25 cellular contexts compared by ENCODE assay signal in genomic region chr11:11252403-11252802, GRCh38.
A peak's percentile ranks its signal among the peaks of the same experiment; 100 is the strongest.
DNase-seq lines count a peak whose midpoint lies in the region; ATAC-seq, FAIRE-seq and TF ChIP-seq lines count a peak whose summit lies in the region.
"Had no signal": no experiment of that assay in that cellular context is flagged by ENCODE, and none has a peak within 500 bp of the region (broad histone marks: within the 10 kb centered on the region; RNA-seq: fewer than 3 reads in every experiment).

No MANE protein-coding gene starts in this region.

- H3K27me3 Mint-ChIP-seq in activated CD8-positive, alpha-beta memory T cell treated with anti-CD3 and anti-CD28 coated beads, Interleukin-2, amount 10 ng/mL, durations not matched to agents 7 days and 5 days, result peaks cover 10% of the 10 kb centered on the region
- H3K27me3 Mint-ChIP-seq: stimulated activated memory B cell treated with anti-CD40 and anti-IgM and Interleukin-4, amounts not matched to agents 10 μg/mL and 1 μg/mL and 100 μg/mL, for 72 hours had no signal

- H3K36me3 ChIP-seq in MM.1S (replicated peaks; ENCODE audit: insufficient read depth, low read length) (no peaks in the 10 kb centered on the region), GM12878 (ENCODE audit: control insufficient read depth in 2 of 2, insufficient read depth in 2 of 2, low read length in 1 of 2) (no peaks in the 10 kb centered on the region), mesendoderm (ENCODE audit: control insufficient read depth, insufficient read depth, low read length) (no peaks in the 10 kb centered on the region)
- H3K36me3 ChIP-seq: adrenal gland, esophagus muscularis mucosa, gastrocnemius medialis, suprapubic skin had no signal

- H3K18ac ChIP-seq in mesendoderm (ENCODE audit: low read length), result no peak overlapping the region

- H3K9me3 ChIP-seq in MM.1S (replicated peaks; ENCODE audit: insufficient read depth, low read length) (no peaks in the 10 kb centered on the region), GM12878 (replicated peaks; ENCODE audit: control insufficient read depth, insufficient read depth, low read length) (no peaks in the 10 kb centered on the region; the same call in 2 of the 3 replicates), right cardiac atrium (ENCODE audit: control insufficient read depth, low read length) (no peaks in the 10 kb centered on the region)
- H3K9me3 ChIP-seq: adrenal gland, esophagus muscularis mucosa, gastrocnemius medialis, suprapubic skin had no signal

- no peak overlapping the region for H4K8ac ChIP-seq in mesendoderm (ENCODE audit: low read depth, low read length)

- peak overlapping the region; percentile 22; the same call in 1 of the 2 replicates for H3K9ac ChIP-seq in MM.1S (ENCODE audit: low read length)
- H3K9ac ChIP-seq in GM12878 (ENCODE audit: control insufficient read depth, insufficient read depth, low read length), result no peak overlapping the region
- H3K9ac ChIP-seq in mesendoderm (ENCODE audit: low read length), result no peak overlapping the region
- H3K9ac ChIP-seq: KMS-11 had no signal

- H4K20me1 ChIP-seq in MM.1S (ENCODE audit: insufficient read depth, low read length) (no peaks in the 10 kb centered on the region), GM12878 (ENCODE audit: control insufficient read depth, insufficient read depth) (no peaks in the 10 kb centered on the region)

- no peak for ATAC-seq in GM12878
- ATAC-seq in activated CD8-positive, alpha-beta memory T cell treated with anti-CD3 and anti-CD28 coated beads, Interleukin-2, amount 10 ng/mL, durations not matched to agents 7 days and 5 days, result no peak
- no peak for ATAC-seq in right cardiac atrium
- ATAC-seq: activated CD8-positive, alpha-beta T cell treated with anti-CD3 and anti-CD28 coated beads for 36 hours; gastrocnemius medialis; PC-3; stimulated activated memory B cell treated with anti-CD40 and anti-IgM and Interleukin-4, amounts not matched to agents 10 μg/mL and 1 μg/mL and 100 μg/mL, for 72 hours had no signal

- H3K27ac Mint-ChIP-seq in activated CD8-positive, alpha-beta memory T cell treated with anti-CD3 and anti-CD28 coated beads, Interleukin-2, amount 10 ng/mL, durations not matched to agents 7 days and 5 days, result no peak overlapping the region
- H3K27ac Mint-ChIP-seq: activated CD8-positive, alpha-beta T cell treated with anti-CD3 and anti-CD28 coated beads for 36 hours; stimulated activated memory B cell treated with anti-CD40 and anti-IgM and Interleukin-4, amounts not matched to agents 10 μg/mL and 1 μg/mL and 100 μg/mL, for 72 hours had no signal

- no peak for FAIRE-seq in GM12878 (lab: Jason Lieb, UNC)
- FAIRE-seq: colon, kidney, TTC549 had no signal

- no peak for TF ChIP-seq POLR2A in GM12878 (IDR thresholded peaks at IDR 0.05; ENCODE audit: low read depth, low read length)

- H3K27me3 ChIP-seq in MM.1S (replicated peaks; ENCODE audit: insufficient read depth, low read length) (no peaks in the 10 kb centered on the region), GM12878 (replicated peaks in 1 of 2; ENCODE audit: control insufficient read depth in 2 of 2, insufficient read depth in 2 of 2, low read length in 1 of 2) (no peaks in the 10 kb centered on the region), mesendoderm (ENCODE audit: insufficient read depth, low read length, poor library complexity) (no peaks in the 10 kb centered on the region), right cardiac atrium (ENCODE audit: control insufficient read depth, insufficient read depth) (no peaks in the 10 kb centered on the region)
- H3K27me3 ChIP-seq: adrenal gland, esophagus muscularis mucosa, gastrocnemius medialis, suprapubic skin had no signal

- H3K79me1 ChIP-seq in mesendoderm (ENCODE audit: low read length), result no peaks in the 10 kb centered on the region

- TF ChIP-seq EP300 in GM12878 (IDR thresholded peaks at IDR 0.05; ENCODE audit: borderline replicate concordance in 1 of 2, control insufficient read depth in 1 of 2, low read depth in 2 of 2, low read length in 2 of 2), result no peak

- 38% methylated on average over 6 of the region's 6 CpGs for WGBS in GM12878 (ENCODE audit: insufficient coverage, insufficient replicate concordance, low lambda C conversion rate, missing lambda C conversion rate)
- WGBS in mesendoderm (ENCODE audit: extremely low coverage, insufficient coverage, low lambda C conversion rate), result no CpG with 5 or more reads among the region's 6 CpGs
- 84% methylated on average over 6 of the region's 6 CpGs for whole genome bisulfite sequencing in right cardiac atrium

- no peak for TF ChIP-seq CTCF in MM.1S (IDR thresholded peaks at IDR 0.05; ENCODE audit: low read length)
- TF ChIP-seq CTCF in GM12878 (IDR thresholded peaks at IDR 0.05 in 2 of 3, conservative IDR thresholded peaks at IDR 0.05 in 1 of 3; ENCODE audit: control insufficient read depth in 2 of 3, extremely low read depth in 1 of 3, insufficient read depth in 1 of 3, low read depth in 3 of 3, low read length in 3 of 3), result no peak

- H2AK5ac ChIP-seq in mesendoderm (ENCODE audit: low read length), result no peak overlapping the region

- no peaks in the 10 kb centered on the region for H3K9me2 ChIP-seq in MM.1S (replicated peaks; ENCODE audit: insufficient read depth, low read length)

- H3K4me3 Mint-ChIP-seq in activated CD8-positive, alpha-beta memory T cell treated with anti-CD3 and anti-CD28 coated beads, Interleukin-2, amount 10 ng/mL, durations not matched to agents 7 days and 5 days, result no peak overlapping the region
- H3K4me3 Mint-ChIP-seq: activated CD8-positive, alpha-beta T cell treated with anti-CD3 and anti-CD28 coated beads for 36 hours; stimulated activated memory B cell treated with anti-CD40 and anti-IgM and Interleukin-4, amounts not matched to agents 10 μg/mL and 1 μg/mL and 100 μg/mL, for 72 hours had no signal

- no peak overlapping the region for H4K5ac ChIP-seq in mesendoderm (ENCODE audit: low read length)

- H3K4me3 ChIP-seq in MM.1S (ENCODE audit: low read length), result no peak overlapping the region
- H3K4me3 ChIP-seq in GM12878, result no peak overlapping the region
- H3K4me3 ChIP-seq in mesendoderm (ENCODE audit: low read length), result no peak overlapping the region
- no peak overlapping the region for H3K4me3 ChIP-seq in right cardiac atrium (ENCODE audit: low read length)
- H3K4me3 ChIP-seq: adrenal gland, esophagus muscularis mucosa, gastrocnemius medialis, smooth muscle cell, suprapubic skin had no signal

- H2AFZ ChIP-seq in MM.1S (ENCODE audit: low read length), result peak overlapping the region; percentile 59
- no peak overlapping the region for H2AFZ ChIP-seq in GM12878 (ENCODE audit: control insufficient read depth, low read depth, low read length)

- in situ Hi-C loops in GM12878 (cut with MboI), result no loop called here

- no peaks in the 10 kb centered on the region for H3K9me3 Mint-ChIP-seq in activated CD8-positive, alpha-beta memory T cell treated with anti-CD3 and anti-CD28 coated beads, Interleukin-2, amount 10 ng/mL, durations not matched to agents 7 days and 5 days (ENCODE audit: low read depth)
- H3K9me3 Mint-ChIP-seq: activated CD8-positive, alpha-beta T cell treated with anti-CD3 and anti-CD28 coated beads for 36 hours; stimulated activated memory B cell treated with anti-CD40 and anti-IgM and Interleukin-4, amounts not matched to agents 10 μg/mL and 1 μg/mL and 100 μg/mL, for 72 hours had no signal

- H3K4me2 ChIP-seq in MM.1S (ENCODE audit: low read depth, low read length) (peak overlapping the region; percentile 39; the same call in 1 of the 2 replicates), GM12878 (ENCODE audit: control insufficient read depth, insufficient read depth) (no peak overlapping the region), mesendoderm (ENCODE audit: low read length) (no peak overlapping the region)
- H3K4me2 ChIP-seq: KMS-11, smooth muscle cell had no signal

- H2BK5ac ChIP-seq in mesendoderm (ENCODE audit: low read length), result no peak overlapping the region

- H3K4me1 ChIP-seq in MM.1S (ENCODE audit: low read length), result peaks cover 34% of the 10 kb centered on the region
- H3K4me1 ChIP-seq in GM12878 (ENCODE audit: control insufficient read depth, insufficient read depth, low read length), result peaks cover 4% of the 10 kb centered on the region; the same call in 1 of the 2 replicates
- H3K4me1 ChIP-seq in mesendoderm (ENCODE audit: control insufficient read depth, low read depth, low read length), result no peaks in the 10 kb centered on the region
- H3K4me1 ChIP-seq in right cardiac atrium (ENCODE audit: control insufficient read depth, insufficient read depth, low read length), result no peaks in the 10 kb centered on the region
- H3K4me1 ChIP-seq: adrenal gland, esophagus muscularis mucosa, gastrocnemius medialis, suprapubic skin had no signal

- peak overlapping the region; percentile 74 for H3K27ac ChIP-seq in MM.1S (ENCODE audit: low read length)
- no peak overlapping the region for H3K27ac ChIP-seq in GM12878 (ENCODE audit: control insufficient read depth, insufficient read depth)
- H3K27ac ChIP-seq in mesendoderm (ENCODE audit: low read depth, low read length), result no peak overlapping the region
- no peak overlapping the region for H3K27ac ChIP-seq in right cardiac atrium (ENCODE audit: low read length)
- H3K27ac ChIP-seq: adrenal gland, esophagus muscularis mucosa, gastrocnemius medialis, KMS-11, suprapubic skin had no signal

- H3K4me1 Mint-ChIP-seq in activated CD8-positive, alpha-beta memory T cell treated with anti-CD3 and anti-CD28 coated beads, Interleukin-2, amount 10 ng/mL, durations not matched to agents 7 days and 5 days, result no peaks in the 10 kb centered on the region

- no peak for TF ChIP-seq RAD21 in GM12878 (IDR thresholded peaks at IDR 0.05; ENCODE audit: insufficient read depth, low read depth, low read length)

- no peak overlapping the region for H2BK15ac ChIP-seq in mesendoderm (replicated peaks; ENCODE audit: low read depth)

- peaks cover 23% of the 10 kb centered on the region for H3F3A ChIP-seq in MM.1S (ENCODE audit: insufficient read depth, low read length)

- DNase-seq in DMS53 (lab: John Stamatoyannopoulos, UW), result peak; percentile 98
- DNase-seq in MM.1S, result peak; percentile 94
- peak; percentile 60 for DNase-seq in NCI-H345 treated with DMSO at 0.1 percent for 48 hours (lab: John Stamatoyannopoulos, UW; ENCODE audit: unreplicated experiment)
- DNase-seq in GM12878 (ENCODE audit: low read depth, low spot score), result no peak
- DNase-seq in activated CD8-positive, alpha-beta memory T cell treated with anti-CD3 and anti-CD28 coated beads, Interleukin-2, amount 10 ng/mL, durations not matched to agents 7 days and 5 days, result no peak
- DNase-seq in mesendoderm, result no peak
- DNase-seq in right cardiac atrium, result no peak
- DNase-seq: activated CD4-positive, CD25-positive, alpha-beta regulatory T cell treated with anti-CD3 and anti-CD28 coated beads, Interleukin-2, amount 50 U/mL, for 72 hours; activated CD8-positive, alpha-beta T cell treated with anti-CD3 and anti-CD28 coated beads for 36 hours; adrenal gland; DND-41; effector memory CD4-positive, alpha-beta T cell; gastrocnemius medialis; kidney; NCI-H1048; nucleus accumbens; PC-3; T-helper 1 cell had no signal

- intact Hi-C loops in GM12878 (cut with micrococcal nuclease; ENCODE audit: unreplicated experiment), result no loop called here
- intact Hi-C loops in right cardiac atrium (cut with DNase I), result no loop called here

- POLR2A ChIA-PET in GM12878 (lab: Charles Lee), result no interaction called here

- no peak overlapping the region for H3K23ac ChIP-seq in mesendoderm (ENCODE audit: low read length)

- H3K79me2 ChIP-seq in MM.1S (ENCODE audit: low read length) (no peaks in the 10 kb centered on the region), GM12878 (ENCODE audit: control insufficient read depth, insufficient read depth, low read length) (no peaks in the 10 kb centered on the region), mesendoderm (ENCODE audit: control insufficient read depth, insufficient read depth, low read length) (no peaks in the 10 kb centered on the region)

- BruUV-seq in GM12878 (replicated peaks; lab: Mats Ljungman, UMichigan), result no TSS peak

- H3K36me3 Mint-ChIP-seq in activated CD8-positive, alpha-beta memory T cell treated with anti-CD3 and anti-CD28 coated beads, Interleukin-2, amount 10 ng/mL, durations not matched to agents 7 days and 5 days, result no peaks in the 10 kb centered on the region
- H3K36me3 Mint-ChIP-seq: stimulated activated memory B cell treated with anti-CD40 and anti-IgM and Interleukin-4, amounts not matched to agents 10 μg/mL and 1 μg/mL and 100 μg/mL, for 72 hours had no signal

- H3K56ac ChIP-seq in mesendoderm (ENCODE audit: low read length), result no peak overlapping the region

- no peak overlapping the region for H3K4ac ChIP-seq in mesendoderm (ENCODE audit: low read depth, low read length)

- RAD21 ChIA-PET in GM12878 (lab: Charles Lee; ENCODE audit: unreplicated experiment), result no interaction called here

- CTCF ChIA-PET in GM12878 (lab: Yijun Ruan, JAX), result interaction anchor here (0.9 to 2.0 kb wide), 2 partner anchors 10 to 215 kb away, joined by 3 to 9 read pairs; no protein-coding TSS in a partner anchor
- CTCF ChIA-PET in activated CD8-positive, alpha-beta memory T cell treated with anti-CD3 and anti-CD28 coated beads, Interleukin-2, amount 10 ng/mL, durations not matched to agents 7 days and 5 days (lab: Charles Lee), result no interaction called here

- SMC1A ChIA-PET in GM12878 (lab: Charles Lee; ENCODE audit: uncharacterized antibody, unreplicated experiment), result interaction anchor here (1.1 to 2.1 kb wide), 2 partner anchors 16 to 82 kb away, joined by 3 to 6 read pairs; no protein-coding TSS in a partner anchor

- no peak overlapping the region for H2BK120ac ChIP-seq in mesendoderm (ENCODE audit: low read depth, low read length)

Comparison
In these comparisons a context has a peak if more than half of its experiments do, and no peak if none do; other contexts are left out.
1. DNase-seq: peak in DMS53 (single experiment), MM.1S (single experiment) and NCI-H345 treated with DMSO at 0.1 percent for 48 hours (single experiment); none in GM12878 (single experiment), activated CD8-positive, alpha-beta memory T cell treated with anti-CD3 and anti-CD28 coated beads, Interleukin-2, amount 10 ng/mL, durations not matched to agents 7 days and 5 days (single experiment), mesendoderm (single experiment) and right cardiac atrium (0 of 3).